Comparison of ENCODE assay signal across 1 cellular context in the genomic region with DNA sequence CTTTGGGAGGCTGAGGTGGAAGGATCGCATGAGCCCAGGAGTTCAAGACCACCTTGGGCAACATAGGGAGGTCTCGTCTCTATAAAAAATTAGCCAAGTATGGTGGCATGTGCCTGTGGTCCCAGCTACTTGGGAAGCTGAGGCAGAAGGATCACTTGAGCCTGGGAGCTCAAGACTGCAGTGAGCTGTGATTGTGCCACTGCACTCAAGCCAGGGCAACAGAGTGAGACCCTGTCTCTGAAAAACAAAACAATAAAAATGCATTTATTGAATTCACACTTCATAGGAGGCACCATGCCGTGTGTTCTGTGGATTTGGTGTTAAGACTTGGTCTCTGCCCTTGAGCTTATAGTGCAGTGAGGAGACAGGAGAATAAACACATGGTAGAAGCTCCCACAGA.
TF ChIP-seq lines count a peak whose summit lies in the region.

No MANE protein-coding gene starts in this region.

TF ChIP-seq in HepG2, 621 proteins besides CTCF, POLR2A, EP300 and RAD21:
- TF ChIP-seq, protein P1, sequence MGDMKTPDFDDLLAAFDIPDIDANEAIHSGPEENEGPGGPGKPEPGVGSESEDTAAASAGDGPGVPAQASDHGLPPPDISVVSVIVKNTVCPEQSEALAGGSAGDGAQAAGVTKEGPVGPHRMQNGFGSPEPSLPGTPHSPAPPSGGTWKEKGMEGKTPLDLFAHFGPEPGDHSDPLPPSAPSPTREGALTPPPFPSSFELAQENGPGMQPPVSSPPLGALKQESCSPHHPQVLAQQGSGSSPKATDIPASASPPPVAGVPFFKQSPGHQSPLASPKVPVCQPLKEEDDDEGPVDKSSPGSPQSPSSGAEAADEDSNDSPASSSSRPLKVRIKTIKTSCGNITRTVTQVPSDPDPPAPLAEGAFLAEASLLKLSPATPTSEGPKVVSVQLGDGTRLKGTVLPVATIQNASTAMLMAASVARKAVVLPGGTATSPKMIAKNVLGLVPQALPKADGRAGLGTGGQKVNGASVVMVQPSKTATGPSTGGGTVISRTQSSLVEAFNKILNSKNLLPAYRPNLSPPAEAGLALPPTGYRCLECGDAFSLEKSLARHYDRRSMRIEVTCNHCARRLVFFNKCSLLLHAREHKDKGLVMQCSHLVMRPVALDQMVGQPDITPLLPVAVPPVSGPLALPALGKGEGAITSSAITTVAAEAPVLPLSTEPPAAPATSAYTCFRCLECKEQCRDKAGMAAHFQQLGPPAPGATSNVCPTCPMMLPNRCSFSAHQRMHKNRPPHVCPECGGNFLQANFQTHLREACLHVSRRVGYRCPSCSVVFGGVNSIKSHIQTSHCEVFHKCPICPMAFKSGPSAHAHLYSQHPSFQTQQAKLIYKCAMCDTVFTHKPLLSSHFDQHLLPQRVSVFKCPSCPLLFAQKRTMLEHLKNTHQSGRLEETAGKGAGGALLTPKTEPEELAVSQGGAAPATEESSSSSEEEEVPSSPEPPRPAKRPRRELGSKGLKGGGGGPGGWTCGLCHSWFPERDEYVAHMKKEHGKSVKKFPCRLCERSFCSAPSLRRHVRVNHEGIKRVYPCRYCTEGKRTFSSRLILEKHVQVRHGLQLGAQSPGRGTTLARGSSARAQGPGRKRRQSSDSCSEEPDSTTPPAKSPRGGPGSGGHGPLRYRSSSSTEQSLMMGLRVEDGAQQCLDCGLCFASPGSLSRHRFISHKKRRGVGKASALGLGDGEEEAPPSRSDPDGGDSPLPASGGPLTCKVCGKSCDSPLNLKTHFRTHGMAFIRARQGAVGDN (CRISPR knock-in tag; IDR thresholded peaks at IDR 0.05): 0 out of 2 replicates have a peak, but pooled peaks have one; percentile 5
- TF ChIP-seq HDAC6 (IDR thresholded peaks at IDR 0.05; ENCODE audit: low read depth, low read length) (no peak), ARNT2 (CRISPR knock-in tag; IDR thresholded peaks at IDR 0.05; ENCODE audit: low read depth) (no peak), TBL1XR1 (IDR thresholded peaks at IDR 0.05; ENCODE audit: borderline replicate concordance, low read length, partially characterized antibody) (no peak), BRD4 (CRISPR knock-in tag; IDR thresholded peaks at IDR 0.05) (no peak), ZSCAN9 (CRISPR knock-in tag; IDR thresholded peaks at IDR 0.05; ENCODE audit: borderline replicate concordance) (no peak), SIN3B (IDR thresholded peaks at IDR 0.05; ENCODE audit: low read length) (no peak), HNF4A (CRISPR knock-in tag; IDR thresholded peaks at IDR 0.05) (0 out of 2 replicates have a peak, but pooled peaks have one; percentile 16), NCOA1 (CRISPR knock-in tag; IDR thresholded peaks at IDR 0.05) (no peak; the same call in 1 of the 2 replicates), ZNF296 (CRISPR knock-in tag; conservative IDR thresholded peaks at IDR 0.05) (no peak), ZFP36L1 (CRISPR knock-in tag; IDR thresholded peaks at IDR 0.05) (no peak), ZNF557 (CRISPR knock-in tag; IDR thresholded peaks at IDR 0.05) (no peak), AKAP8 (CRISPR knock-in tag; IDR thresholded peaks at IDR 0.05) (no peak), ZNF121 (CRISPR knock-in tag; IDR thresholded peaks at IDR 0.05) (0 out of 2 replicates have a peak, but pooled peaks have one; percentile 24), FOXC1 (CRISPR knock-in tag; IDR thresholded peaks at IDR 0.05; ENCODE audit: borderline replicate concordance) (0 out of 2 replicates have a peak, but pooled peaks have one; percentile 8), TARDBP (CRISPR knock-in tag; IDR thresholded peaks at IDR 0.05) (no peak), ZNF780A (CRISPR knock-in tag; IDR thresholded peaks at IDR 0.05) (no peak), ATF7-NPFF (CRISPR knock-in tag; IDR thresholded peaks at IDR 0.05; ENCODE audit: low read depth) (no peak), DR1 (CRISPR knock-in tag; IDR thresholded peaks at IDR 0.05) (no peak), U2AF2 (IDR thresholded peaks at IDR 0.05; ENCODE audit: low read depth, low read length) (no peak), ZNF83 (CRISPR knock-in tag; IDR thresholded peaks at IDR 0.05; ENCODE audit: borderline replicate concordance) (no peak), FOXA1 (IDR thresholded peaks at IDR 0.05) (no peak), FOXA1 (CRISPR knock-in tag; IDR thresholded peaks at IDR 0.05) (no peak)
- TF ChIP-seq, protein P2, sequence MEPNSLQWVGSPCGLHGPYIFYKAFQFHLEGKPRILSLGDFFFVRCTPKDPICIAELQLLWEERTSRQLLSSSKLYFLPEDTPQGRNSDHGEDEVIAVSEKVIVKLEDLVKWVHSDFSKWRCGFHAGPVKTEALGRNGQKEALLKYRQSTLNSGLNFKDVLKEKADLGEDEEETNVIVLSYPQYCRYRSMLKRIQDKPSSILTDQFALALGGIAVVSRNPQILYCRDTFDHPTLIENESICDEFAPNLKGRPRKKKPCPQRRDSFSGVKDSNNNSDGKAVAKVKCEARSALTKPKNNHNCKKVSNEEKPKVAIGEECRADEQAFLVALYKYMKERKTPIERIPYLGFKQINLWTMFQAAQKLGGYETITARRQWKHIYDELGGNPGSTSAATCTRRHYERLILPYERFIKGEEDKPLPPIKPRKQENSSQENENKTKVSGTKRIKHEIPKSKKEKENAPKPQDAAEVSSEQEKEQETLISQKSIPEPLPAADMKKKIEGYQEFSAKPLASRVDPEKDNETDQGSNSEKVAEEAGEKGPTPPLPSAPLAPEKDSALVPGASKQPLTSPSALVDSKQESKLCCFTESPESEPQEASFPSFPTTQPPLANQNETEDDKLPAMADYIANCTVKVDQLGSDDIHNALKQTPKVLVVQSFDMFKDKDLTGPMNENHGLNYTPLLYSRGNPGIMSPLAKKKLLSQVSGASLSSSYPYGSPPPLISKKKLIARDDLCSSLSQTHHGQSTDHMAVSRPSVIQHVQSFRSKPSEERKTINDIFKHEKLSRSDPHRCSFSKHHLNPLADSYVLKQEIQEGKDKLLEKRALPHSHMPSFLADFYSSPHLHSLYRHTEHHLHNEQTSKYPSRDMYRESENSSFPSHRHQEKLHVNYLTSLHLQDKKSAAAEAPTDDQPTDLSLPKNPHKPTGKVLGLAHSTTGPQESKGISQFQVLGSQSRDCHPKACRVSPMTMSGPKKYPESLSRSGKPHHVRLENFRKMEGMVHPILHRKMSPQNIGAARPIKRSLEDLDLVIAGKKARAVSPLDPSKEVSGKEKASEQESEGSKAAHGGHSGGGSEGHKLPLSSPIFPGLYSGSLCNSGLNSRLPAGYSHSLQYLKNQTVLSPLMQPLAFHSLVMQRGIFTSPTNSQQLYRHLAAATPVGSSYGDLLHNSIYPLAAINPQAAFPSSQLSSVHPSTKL (CRISPR knock-in tag; IDR thresholded peaks at IDR 0.05): no peak
- TF ChIP-seq, protein P3, sequence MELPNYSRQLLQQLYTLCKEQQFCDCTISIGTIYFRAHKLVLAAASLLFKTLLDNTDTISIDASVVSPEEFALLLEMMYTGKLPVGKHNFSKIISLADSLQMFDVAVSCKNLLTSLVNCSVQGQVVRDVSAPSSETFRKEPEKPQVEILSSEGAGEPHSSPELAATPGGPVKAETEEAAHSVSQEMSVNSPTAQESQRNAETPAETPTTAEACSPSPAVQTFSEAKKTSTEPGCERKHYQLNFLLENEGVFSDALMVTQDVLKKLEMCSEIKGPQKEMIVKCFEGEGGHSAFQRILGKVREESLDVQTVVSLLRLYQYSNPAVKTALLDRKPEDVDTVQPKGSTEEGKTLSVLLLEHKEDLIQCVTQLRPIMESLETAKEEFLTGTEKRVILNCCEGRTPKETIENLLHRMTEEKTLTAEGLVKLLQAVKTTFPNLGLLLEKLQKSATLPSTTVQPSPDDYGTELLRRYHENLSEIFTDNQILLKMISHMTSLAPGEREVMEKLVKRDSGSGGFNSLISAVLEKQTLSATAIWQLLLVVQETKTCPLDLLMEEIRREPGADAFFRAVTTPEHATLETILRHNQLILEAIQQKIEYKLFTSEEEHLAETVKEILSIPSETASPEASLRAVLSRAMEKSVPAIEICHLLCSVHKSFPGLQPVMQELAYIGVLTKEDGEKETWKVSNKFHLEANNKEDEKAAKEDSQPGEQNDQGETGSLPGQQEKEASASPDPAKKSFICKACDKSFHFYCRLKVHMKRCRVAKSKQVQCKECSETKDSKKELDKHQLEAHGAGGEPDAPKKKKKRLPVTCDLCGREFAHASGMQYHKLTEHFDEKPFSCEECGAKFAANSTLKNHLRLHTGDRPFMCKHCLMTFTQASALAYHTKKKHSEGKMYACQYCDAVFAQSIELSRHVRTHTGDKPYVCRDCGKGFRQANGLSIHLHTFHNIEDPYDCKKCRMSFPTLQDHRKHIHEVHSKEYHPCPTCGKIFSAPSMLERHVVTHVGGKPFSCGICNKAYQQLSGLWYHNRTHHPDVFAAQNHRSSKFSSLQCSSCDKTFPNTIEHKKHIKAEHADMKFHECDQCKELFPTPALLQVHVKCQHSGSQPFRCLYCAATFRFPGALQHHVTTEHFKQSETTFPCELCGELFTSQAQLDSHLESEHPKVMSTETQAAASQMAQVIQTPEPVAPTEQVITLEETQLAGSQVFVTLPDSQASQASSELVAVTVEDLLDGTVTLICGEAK (IDR thresholded peaks at IDR 0.05): no peak
- TF ChIP-seq, protein P3 (CRISPR knock-in tag; IDR thresholded peaks at IDR 0.05): 0 out of 2 replicates have a peak, but pooled peaks have one; percentile 19
